ENCODE assay signal across 31 cellular contexts in the genomic region with DNA sequence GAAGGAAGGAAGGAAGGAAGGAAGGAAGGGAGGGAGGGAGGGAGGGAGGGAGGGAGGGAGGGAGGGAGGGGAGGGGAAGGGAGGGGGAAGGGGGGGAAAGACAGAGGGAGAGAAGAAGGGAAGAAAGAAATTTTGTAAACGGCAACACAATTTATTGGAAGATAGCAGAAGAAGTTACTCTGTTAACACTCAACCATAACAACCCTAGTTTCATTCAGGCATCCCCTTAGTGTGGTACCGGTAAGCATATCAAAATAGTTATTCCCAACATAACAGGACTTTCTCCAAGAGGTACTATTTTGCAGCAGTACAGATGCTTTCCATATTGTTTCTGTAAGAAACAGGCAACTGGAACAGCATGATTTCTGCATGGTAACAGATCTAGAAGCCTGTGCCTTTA.
"Had no signal": no experiment of that assay in that cellular context is flagged by ENCODE, and none has a peak within 500 bp of the region (broad histone marks: within the 10 kb centered on the region; RNA-seq: fewer than 3 reads in every experiment).

No MANE protein-coding gene starts in this region.

- H3K9me3 ChIP-seq: ovary, psoas muscle, spleen, suprapubic skin, testis, tibial artery, transverse colon, upper lobe of right lung, uterus had no signal

- H3K79me2 ChIP-seq: parathyroid adenoma had no signal

- H3K4me3 Mint-ChIP-seq: natural killer cell; nephron; neural progenitor cell; stimulated activated memory B cell treated with anti-CD40 and anti-IgM and Interleukin-4, amounts not matched to agents 10 μg/mL and 1 μg/mL and 100 μg/mL, for 72 hours; stimulated activated naive CD8-positive, alpha-beta T cell treated with anti-CD3 and anti-CD28 coated beads, Interleukin-15, amount 100 ng/mL, for 72 hours; type B pancreatic cell had no signal

- H3K9ac ChIP-seq: neural progenitor cell, parathyroid adenoma had no signal

- H3K27me3 Mint-ChIP-seq: progenitor cell of endocrine pancreas; stimulated activated memory B cell treated with anti-CD40 and anti-IgM and Interleukin-4, amounts not matched to agents 10 μg/mL and 1 μg/mL and 100 μg/mL, for 72 hours; stimulated activated naive CD8-positive, alpha-beta T cell treated with anti-CD3 and anti-CD28 coated beads, Interleukin-15, amount 100 ng/mL, for 72 hours had no signal

- H3K9me3 Mint-ChIP-seq: nephron; stimulated activated naive CD8-positive, alpha-beta T cell treated with anti-CD3 and anti-CD28 coated beads, Interleukin-15, amount 100 ng/mL, for 72 hours; type B pancreatic cell had no signal

- H3K27me3 ChIP-seq: neural progenitor cell, ovary, spleen, suprapubic skin, testis, tibial artery, transverse colon, upper lobe of right lung, uterus had no signal

- DNase-seq: natural killer cell; occipital lobe; ovary; posterior cingulate gyrus; psoas muscle; right cardiac atrium; spleen; stimulated activated CD4-positive, alpha-beta T cell treated with anti-CD3 and anti-CD28 coated beads, Interleukin-12 subunit alpha, Interleukin-12 subunit beta, amount 100 ng/mL, for 4 hours; stimulated activated CD4-positive, alpha-beta T cell treated with anti-CD3 and anti-CD28 coated beads, Interleukin-1b, Interleukin-23, amount 100 ng/mL, for 48 hours; stimulated activated CD4-positive, alpha-beta T cell treated with anti-CD3 and anti-CD28 coated beads, Interleukin-4, amount 100 ng/mL, for 1 hour; stimulated activated CD4-positive, alpha-beta T cell treated with anti-CD3 and anti-CD28 coated beads, Interleukin-4, amount 100 ng/mL, for 4 hours; stimulated activated CD8-positive, alpha-beta memory T cell treated with anti-CD3 and anti-CD28 coated beads, Interleukin-4, amount 100 ng/mL, for 48 hours; stimulated activated naive CD4-positive, alpha-beta T cell; stimulated activated naive CD8-positive, alpha-beta T cell treated with anti-CD3 and anti-CD28 coated beads, Interleukin-15, amount 100 ng/mL, for 72 hours; stimulated activated naive CD8-positive, alpha-beta T cell treated with anti-CD3 and anti-CD28 coated beads, Interleukin-15, Interleukin-2, amounts not matched to agents 100 U/mL and 50 U/mL, for 24 hours; substantia nigra; testis; tibial artery; transverse colon; upper lobe of right lung; uterus had no signal

- ATAC-seq: natural killer cell; sciatic nerve; stimulated activated memory B cell treated with anti-CD40 and anti-IgM and Interleukin-4, amounts not matched to agents 10 μg/mL and 1 μg/mL and 100 μg/mL, for 72 hours; stimulated activated naive CD8-positive, alpha-beta T cell treated with anti-CD3 and anti-CD28 coated beads, Interleukin-15, amount 100 ng/mL, for 72 hours; stimulated activated naive CD8-positive, alpha-beta T cell treated with anti-CD3 and anti-CD28 coated beads, Interleukin-15, Interleukin-2, amounts not matched to agents 100 U/mL and 50 U/mL, for 24 hours; upper lobe of right lung had no signal

- H3K4me2 ChIP-seq: neural progenitor cell, smooth muscle cell had no signal

- H3K4me1 ChIP-seq: neural progenitor cell, parathyroid adenoma, psoas muscle, spleen, testis, transverse colon, upper lobe of right lung, uterus had no signal

- H3K36me3 Mint-ChIP-seq: natural killer cell; neural progenitor cell; stimulated activated memory B cell treated with anti-CD40 and anti-IgM and Interleukin-4, amounts not matched to agents 10 μg/mL and 1 μg/mL and 100 μg/mL, for 72 hours; type B pancreatic cell had no signal

- H3K4me1 Mint-ChIP-seq: neural progenitor cell; stimulated activated memory B cell treated with anti-CD40 and anti-IgM and Interleukin-4, amounts not matched to agents 10 μg/mL and 1 μg/mL and 100 μg/mL, for 72 hours; stimulated activated naive CD8-positive, alpha-beta T cell treated with anti-CD3 and anti-CD28 coated beads, Interleukin-15, amount 100 ng/mL, for 72 hours had no signal

- H3K27ac Mint-ChIP-seq: natural killer cell; nephron; neural progenitor cell; progenitor cell of endocrine pancreas; stimulated activated memory B cell treated with anti-CD40 and anti-IgM and Interleukin-4, amounts not matched to agents 10 μg/mL and 1 μg/mL and 100 μg/mL, for 72 hours; stimulated activated naive CD8-positive, alpha-beta T cell treated with anti-CD3 and anti-CD28 coated beads, Interleukin-15, amount 100 ng/mL, for 72 hours; type B pancreatic cell had no signal

- H3K27ac ChIP-seq: neural progenitor cell, ovary, parathyroid adenoma, psoas muscle, skin epidermis, spleen, suprapubic skin, testis, tibial artery, transverse colon, upper lobe of right lung, uterus had no signal

- H2AFZ ChIP-seq: neural progenitor cell, parathyroid adenoma had no signal

- H3K36me3 ChIP-seq: neural progenitor cell, ovary, spleen, suprapubic skin, tibial artery, transverse colon, upper lobe of right lung, uterus had no signal

- H3K4me3 ChIP-seq: neural progenitor cell, ovary, psoas muscle, skin epidermis, smooth muscle cell, spleen, suprapubic skin, testis, tibial artery, transverse colon, upper lobe of right lung, uterus had no signal
